Comparison of ENCODE assay signal across 8 cellular contexts in the genomic region with DNA sequence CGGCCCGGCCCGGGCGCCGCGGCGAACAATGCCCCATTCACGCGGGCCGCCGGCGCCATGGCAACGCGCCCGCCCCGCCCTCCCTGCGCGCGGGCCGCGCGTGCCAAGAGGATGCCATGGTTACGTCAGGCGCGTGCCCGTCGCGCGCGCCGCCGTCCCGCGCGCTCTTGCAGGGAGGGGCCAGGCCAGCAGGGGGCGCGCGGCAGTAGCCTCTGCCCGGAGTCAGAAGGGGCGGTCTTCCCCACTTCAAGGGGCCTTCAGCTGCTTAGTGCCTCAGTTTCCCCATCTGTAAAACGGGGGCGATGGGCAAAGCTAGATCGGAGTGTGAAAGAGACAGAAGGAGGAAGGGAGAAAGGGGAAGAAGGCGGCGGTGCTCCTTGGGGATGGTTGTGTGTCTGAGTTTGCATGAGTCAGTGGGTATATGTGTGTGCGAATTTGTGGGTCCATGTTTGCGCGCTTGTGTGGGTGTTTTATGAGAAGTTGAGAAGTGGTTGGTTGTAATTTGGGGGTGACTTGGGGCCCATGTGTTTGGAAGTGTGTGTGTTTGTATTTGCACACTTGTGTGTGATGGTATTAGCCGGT. TPM values are rescaled to one million over a fixed set of nuclear protein-coding genes. Genes with fewer than 3 reads are reported as not detected.
DNase-seq lines count a peak whose midpoint lies in the region; ATAC-seq, FAIRE-seq and TF ChIP-seq lines count a peak whose summit lies in the region.

No MANE protein-coding gene starts in this region.

- H3K9me3 ChIP-seq in left ventricle myocardium inferior (replicated peaks), result no peaks in the 10 kb centered on the region

- peak; percentile 96 for FAIRE-seq in urothelium cell line (lab: Jason Lieb, UNC)

- intact Hi-C loops in left ventricle myocardium inferior (cut with micrococcal nuclease), result loop anchor here (5.0 kb wide), 1 partner anchor 109 kb away; no protein-coding TSS in a partner anchor

- H3K27me3 ChIP-seq in left ventricle myocardium inferior (ENCODE audit: low read depth) (no peaks in the 10 kb centered on the region), rectal smooth muscle tissue (ENCODE audit: control insufficient read depth, insufficient read depth, low read length) (no peaks in the 10 kb centered on the region)

- peaks cover 24% of the 10 kb centered on the region for H3K4me1 ChIP-seq in left ventricle myocardium inferior
- peaks cover 6% of the 10 kb centered on the region for H3K4me1 ChIP-seq in rectal smooth muscle tissue (ENCODE audit: control insufficient read depth, insufficient read depth, low read length)

- peaks cover 5% of the 10 kb centered on the region for H3K27me3 Mint-ChIP-seq in activated naive CD8-positive, alpha-beta T cell treated with anti-CD3 and anti-CD28 coated beads, Interleukin-2, amount 50 U/mL, for 24 hours

- no peak overlapping the region for H3K4me3 Mint-ChIP-seq in activated naive CD8-positive, alpha-beta T cell treated with anti-CD3 and anti-CD28 coated beads, Interleukin-2, amount 50 U/mL, for 24 hours

- H3K36me3 Mint-ChIP-seq in activated naive CD8-positive, alpha-beta T cell treated with anti-CD3 and anti-CD28 coated beads, Interleukin-2, amount 50 U/mL, for 24 hours (ENCODE audit: low read depth), result no peaks in the 10 kb centered on the region

- ATAC-seq in activated naive CD8-positive, alpha-beta T cell treated with anti-CD3 and anti-CD28 coated beads, Interleukin-2, amount 50 U/mL, for 24 hours, result peak; percentile 79

- H3K27ac ChIP-seq in left ventricle myocardium inferior (replicated peaks) (no peak overlapping the region), rectal smooth muscle tissue (ENCODE audit: low read depth, low read length) (no peak overlapping the region)

- no peaks in the 10 kb centered on the region for H3K9me3 Mint-ChIP-seq in activated naive CD8-positive, alpha-beta T cell treated with anti-CD3 and anti-CD28 coated beads, Interleukin-2, amount 50 U/mL, for 24 hours

- H3K4me1 Mint-ChIP-seq in activated naive CD8-positive, alpha-beta T cell treated with anti-CD3 and anti-CD28 coated beads, Interleukin-2, amount 50 U/mL, for 24 hours, result no peaks in the 10 kb centered on the region

- no peak overlapping the region for H3K9ac ChIP-seq in rectal smooth muscle tissue (ENCODE audit: low read length)

- no peak overlapping the region for H3K27ac Mint-ChIP-seq in activated naive CD8-positive, alpha-beta T cell treated with anti-CD3 and anti-CD28 coated beads, Interleukin-2, amount 50 U/mL, for 24 hours

- peak; percentile 81 for TF ChIP-seq CTCF in GM12864 (IDR thresholded peaks at IDR 0.05; ENCODE audit: low read depth, low read length, missing control alignments)
- peak; percentile 97 for TF ChIP-seq CTCF in left ventricle myocardium inferior (IDR thresholded peaks at IDR 0.05; ENCODE audit: borderline replicate concordance)

- no peak overlapping the region for H3K4me3 ChIP-seq in GM12864 (ENCODE audit: low read depth, low read length)
- peak overlapping the region; percentile 58 for H3K4me3 ChIP-seq in left ventricle myocardium inferior
- H3K4me3 ChIP-seq in rectal smooth muscle tissue (ENCODE audit: low read length), result peak overlapping the region; percentile 57

- H3K36me3 ChIP-seq in left ventricle myocardium inferior (no peaks in the 10 kb centered on the region), rectal smooth muscle tissue (ENCODE audit: control insufficient read depth, insufficient read depth, low read length) (no peaks in the 10 kb centered on the region)

- DNase-seq in GM12864 (ENCODE audit: low read depth) (no peak), LoVo (ENCODE audit: low spot score) (peak; percentile 87), SW480 (ENCODE audit: low spot score) (peak; percentile 43), left ventricle myocardium inferior (peak; percentile 80), urothelium cell line (ENCODE audit: low spot score) (peak; percentile 83), cortex of kidney (lab: John Stamatoyannopoulos, UW) (no peak)
- DNase-seq in activated naive CD8-positive, alpha-beta T cell treated with anti-CD3 and anti-CD28 coated beads, Interleukin-2, amount 50 U/mL, for 24 hours, result peak; percentile 87

RNA-seq across cellular contexts. Expression of a gene that starts 11.6 kb away (rescaled TPM):
- total RNA-seq in left ventricle myocardium inferior, result 118 TPM

RNA-seq across cellular contexts. Expression of a gene that starts 14.3 kb away (rescaled TPM):
- 12.7 TPM for total RNA-seq in left ventricle myocardium inferior

RNA-seq across cellular contexts. Expression of a gene that starts 26.6 kb away (rescaled TPM):
- 31.4 TPM for total RNA-seq in left ventricle myocardium inferior

RNA-seq across cellular contexts. Expression of a gene that starts 38.0 kb away (rescaled TPM):
- 150 TPM for total RNA-seq in left ventricle myocardium inferior

RNA-seq across cellular contexts. Expression of a gene that starts 45.2 kb away (rescaled TPM):
- 365 TPM for total RNA-seq in left ventricle myocardium inferior

Comparison
In these comparisons a context has a peak if more than half of its experiments do, and no peak if none do; other contexts are left out.
1. DNase-seq: peak in LoVo (single experiment), SW480 (single experiment), activated naive CD8-positive, alpha-beta T cell treated with anti-CD3 and anti-CD28 coated beads, Interleukin-2, amount 50 U/mL, for 24 hours (single experiment), left ventricle myocardium inferior (single experiment) and urothelium cell line (single experiment); none in GM12864 (single experiment) and cortex of kidney (single experiment).